In genomic region chrX:12441376-12442128, GRCh38 we compare ENCODE assay signal across 14 cellular contexts.
A peak's percentile ranks its signal among the peaks of the same experiment; 100 is the strongest.
DNase-seq lines count a peak whose midpoint lies in the region; ATAC-seq, FAIRE-seq and TF ChIP-seq lines count a peak whose summit lies in the region.
"Had no signal": no experiment of that assay in that cellular context is flagged by ENCODE, and none has a peak within 500 bp of the region (broad histone marks: within the 10 kb centered on the region; RNA-seq: fewer than 3 reads in every experiment).

No MANE protein-coding gene starts in this region.

- no peak overlapping the region for H3K4me3 ChIP-seq in IMR-90 (ENCODE audit: insufficient read depth, low read depth, low read length)
- H3K4me3 ChIP-seq in GM12878: no peak overlapping the region
- H3K4me3 ChIP-seq in kidney epithelial cell (ENCODE audit: low read depth, low read length): no peak overlapping the region
- H3K4me3 ChIP-seq: esophagus squamous epithelium had no signal

- H3K36me3 ChIP-seq in IMR-90 (ENCODE audit: control insufficient read depth, insufficient read depth, low read length) (no peaks in the 10 kb centered on the region), GM12878 (ENCODE audit: control insufficient read depth in 2 of 2, insufficient read depth in 2 of 2, low read length in 1 of 2) (no peaks in the 10 kb centered on the region), kidney epithelial cell (ENCODE audit: control insufficient read depth, insufficient read depth, low read length) (no peaks in the 10 kb centered on the region)
- H3K36me3 ChIP-seq: esophagus squamous epithelium had no signal

- peak overlapping the region; percentile 57; the same call in 1 of the 2 replicates for H2BK120ac ChIP-seq in IMR-90 (ENCODE audit: low read depth, low read length)

- no peak overlapping the region for H2AK5ac ChIP-seq in IMR-90 (ENCODE audit: low read depth, low read length)

- FAIRE-seq in GM12878 (lab: Jason Lieb, UNC) (peak; percentile 31), GM12891 (lab: Jason Lieb, UNC) (no peak)
- FAIRE-seq: colon had no signal

- no peaks in the 10 kb centered on the region for H3K79me1 ChIP-seq in IMR-90 (ENCODE audit: low read depth in 1 of 2, low read length in 2 of 2)

- WGBS in IMR-90 (ENCODE audit: extremely low coverage in 2 of 2, insufficient read length in 1 of 2), 2 experiments: no CpG with 5 or more reads among the region's 3 CpGs
- 29% methylated on average over 3 of the region's 3 CpGs for WGBS in GM12878 (ENCODE audit: insufficient coverage, insufficient replicate concordance, low lambda C conversion rate, missing lambda C conversion rate)

- in situ Hi-C loops in IMR-90 (cut with MboI; ENCODE audit: low sequenced_read_pairs): no loop called here
- in situ Hi-C loops in GM12878 (cut with MboI): no loop called here

- no peak overlapping the region; the same call in 1 of the 2 replicates for H2BK20ac ChIP-seq in IMR-90 (ENCODE audit: low read depth, low read length)

- dilution Hi-C loops in IMR-90 (cut with HindIII; ENCODE audit: low sequenced_read_pairs, unreplicated experiment): no loop called here

- POLR2A ChIA-PET in IMR-90 (lab: Charles Lee; ENCODE audit: unreplicated experiment): no interaction called here
- POLR2A ChIA-PET in GM12878 (lab: Charles Lee): no interaction called here
- POLR2A ChIA-PET in HEK293T (lab: Yijun Ruan, JAX): no interaction called here
- POLR2A ChIA-PET in GM10248 (lab: Yijun Ruan, JAX): no interaction called here

- CTCF ChIA-PET in IMR-90 (lab: Yijun Ruan, JAX): interaction anchor here (0.6 to 1.1 kb wide), 2 partner anchors 46 to 70 kb away, joined by 3 read pairs; no protein-coding TSS in a partner anchor
- CTCF ChIA-PET in GM12878 (lab: Yijun Ruan, JAX): no interaction called here
- CTCF ChIA-PET in HEK293T (lab: Yijun Ruan, JAX): interaction anchor here (0.6 kb wide), 1 partner anchor 634 kb away, joined by 3 read pairs; no protein-coding TSS in a partner anchor
- CTCF ChIA-PET in GM10248 (lab: Yijun Ruan, JAX): no interaction called here

- H2AK9ac ChIP-seq in IMR-90 (replicated peaks; ENCODE audit: low read depth, low read length, poor library complexity): no peak overlapping the region

- TF ChIP-seq CTCF in AG09319 (IDR thresholded peaks at IDR 0.05; ENCODE audit: low read depth, low read length) (peak; percentile 5), IMR-90 (conservative IDR thresholded peaks at IDR 0.05; ENCODE audit: low read depth, low read length) (0 out of 2 replicates have a peak, but pooled peaks have one; percentile 29), GM12878 (IDR thresholded peaks at IDR 0.05 in 2 of 3, conservative IDR thresholded peaks at IDR 0.05 in 1 of 3; ENCODE audit: control insufficient read depth in 2 of 3, extremely low read depth in 1 of 3, insufficient read depth in 1 of 3, low read depth in 3 of 3, low read length in 3 of 3) (no peak), kidney epithelial cell (IDR thresholded peaks at IDR 0.05; ENCODE audit: insufficient read depth, low read length, poor library complexity, severe bottlenecking) (peak; percentile 7), GM10248 (IDR thresholded peaks at IDR 0.05; ENCODE audit: control extremely low read depth, extremely low read depth, low read depth, missing control alignments) (no peak)

- H3K9me3 ChIP-seq in IMR-90 (ENCODE audit: control insufficient read depth, insufficient read depth, low read length): no peaks in the 10 kb centered on the region
- H3K9me3 ChIP-seq in GM12878 (replicated peaks; ENCODE audit: control insufficient read depth, insufficient read depth, low read length): no peaks in the 10 kb centered on the region; the same call in 2 of the 3 replicates
- H3K9me3 ChIP-seq: esophagus squamous epithelium had no signal

- TF ChIP-seq EP300 in GM12878 (IDR thresholded peaks at IDR 0.05; ENCODE audit: borderline replicate concordance in 1 of 2, control insufficient read depth in 1 of 2, low read depth in 2 of 2, low read length in 2 of 2): no peak

- H3K4ac ChIP-seq in IMR-90 (ENCODE audit: low read depth, low read length): peak overlapping the region; percentile 33

- no peak overlapping the region for H4K5ac ChIP-seq in IMR-90 (ENCODE audit: low read depth, low read length)

- RAD21 ChIA-PET in GM12878 (lab: Charles Lee; ENCODE audit: unreplicated experiment): no interaction called here

- H3K4me1 ChIP-seq in IMR-90 (ENCODE audit: control insufficient read depth, insufficient read depth, low read length) (no peaks in the 10 kb centered on the region), GM12878 (ENCODE audit: control insufficient read depth, insufficient read depth, low read length) (0 out of 2 replicates have a peak, but pooled peaks cover 3% of the 10 kb centered on the region)
- H3K4me1 ChIP-seq: esophagus squamous epithelium had no signal

- H3K56ac ChIP-seq in IMR-90 (ENCODE audit: extremely low read depth, insufficient read depth, low read length): no peak overlapping the region

- H3K4me2 ChIP-seq in IMR-90 (ENCODE audit: low read depth, low read length): no peak overlapping the region
- no peak overlapping the region for H3K4me2 ChIP-seq in GM12878 (ENCODE audit: control insufficient read depth, insufficient read depth)

- H4K20me1 ChIP-seq in IMR-90 (ENCODE audit: insufficient read depth, low read length) (no peaks in the 10 kb centered on the region), GM12878 (ENCODE audit: control insufficient read depth, insufficient read depth) (no peaks in the 10 kb centered on the region)

- H3K9ac ChIP-seq in IMR-90 (ENCODE audit: low read depth, low read length) (no peak overlapping the region), GM12878 (ENCODE audit: control insufficient read depth, insufficient read depth, low read length) (no peak overlapping the region)

- no peak overlapping the region for H4K91ac ChIP-seq in IMR-90 (ENCODE audit: insufficient read depth, low read depth, low read length)

- H2BK5ac ChIP-seq in IMR-90 (ENCODE audit: low read depth, low read length, poor library complexity, severe bottlenecking): peak overlapping the region; percentile 42

- no peak overlapping the region for H3K14ac ChIP-seq in IMR-90 (replicated peaks; ENCODE audit: low read depth, low read length)

- no peak overlapping the region for H2BK15ac ChIP-seq in IMR-90 (ENCODE audit: low read depth, low read length)

- no peak overlapping the region for H3K18ac ChIP-seq in IMR-90 (ENCODE audit: low read depth, low read length)

- TF ChIP-seq RAD21 in IMR-90 (IDR thresholded peaks at IDR 0.05; ENCODE audit: low read length) (0 out of 2 replicates have a peak, but pooled peaks have one; percentile 12), GM12878 (IDR thresholded peaks at IDR 0.05; ENCODE audit: insufficient read depth, low read depth, low read length) (no peak)

- DNase-seq in AG09319 (ENCODE audit: extremely low read depth, low read depth): peak; percentile 25
- DNase-seq in IMR-90: peak; percentile 87
- no peak for DNase-seq in GM12878 (ENCODE audit: low read depth, low spot score)
- no peak for DNase-seq in kidney epithelial cell (ENCODE audit: low read depth)
- no peak for DNase-seq in HEK293T (ENCODE audit: extremely low spot score)
- no peak for DNase-seq in GM10248 (ENCODE audit: extremely low spot score)
- no peak for DNase-seq in GM12891 (ENCODE audit: insufficient read length, low spot score)
- DNase-seq: activated naive CD4-positive, alpha-beta T cell treated with anti-CD3 and anti-CD28 coated beads, Interleukin-2, amount 50 U/mL, for 16 hours; CD4-positive, CD25-positive, alpha-beta regulatory T cell; esophagus squamous epithelium; NCI-H526 treated with DMSO at 0.1 percent for 48 hours; stimulated activated naive CD8-positive, alpha-beta T cell treated with anti-CD3 and anti-CD28 coated beads, Interleukin-15, amount 100 ng/mL, for 72 hours had no signal

- H3K27ac ChIP-seq in IMR-90 (ENCODE audit: insufficient read depth, low read length) (no peak overlapping the region), GM12878 (ENCODE audit: control insufficient read depth, insufficient read depth) (no peak overlapping the region)
- H3K27ac ChIP-seq: esophagus squamous epithelium had no signal

- peak overlapping the region in 1 of 2 experiments; percentile 56; a peak in 2 of 4 replicates for H4K8ac ChIP-seq in IMR-90 (ENCODE audit: low read depth in 2 of 2, low read length in 2 of 2)

- H3K9me1 ChIP-seq in IMR-90 (ENCODE audit: insufficient read depth, low read length): no peaks in the 10 kb centered on the region

- intact Hi-C loops in IMR-90 (cut with micrococcal nuclease) (no loop called here), GM12878 (cut with micrococcal nuclease; ENCODE audit: unreplicated experiment) (loop anchor here (5.0 kb wide), 1 partner anchor 126 kb away; no protein-coding TSS in a partner anchor)

- no peaks in the 10 kb centered on the region for H3K79me2 ChIP-seq in GM12878 (ENCODE audit: control insufficient read depth, insufficient read depth, low read length)

- H3K23ac ChIP-seq in IMR-90 (ENCODE audit: low read depth, low read length): no peak overlapping the region

- H2AFZ ChIP-seq in IMR-90 (replicated peaks; ENCODE audit: low read length, poor library complexity) (no peak overlapping the region), GM12878 (ENCODE audit: control insufficient read depth, low read depth, low read length) (no peak overlapping the region)

- SMC1A ChIA-PET in GM12878 (lab: Charles Lee; ENCODE audit: uncharacterized antibody, unreplicated experiment): no interaction called here

- TF ChIP-seq POLR2A in IMR-90 (IDR thresholded peaks at IDR 0.05; ENCODE audit: low read depth, low read length): no peak
- no peak for TF ChIP-seq POLR2A in GM12878 (IDR thresholded peaks at IDR 0.05; ENCODE audit: low read depth, low read length)
- no peak for TF ChIP-seq POLR2A in GM12891 (IDR thresholded peaks at IDR 0.05; ENCODE audit: low read depth, low read length)

- BruUV-seq in IMR-90 (replicated peaks; lab: Mats Ljungman, UMichigan) (no TSS peak), GM12878 (replicated peaks; lab: Mats Ljungman, UMichigan) (no TSS peak)

- peak; percentile 81 for ATAC-seq in IMR-90 (ENCODE audit: low read depth)
- ATAC-seq in GM12878: no peak
- no peak for ATAC-seq in GM21528 (IDR thresholded peaks at IDR 0.05; ENCODE audit: low FRiP score, unreplicated experiment)
- ATAC-seq: stimulated activated naive CD8-positive, alpha-beta T cell treated with anti-CD3 and anti-CD28 coated beads, Interleukin-15, amount 100 ng/mL, for 72 hours had no signal

- no peaks in the 10 kb centered on the region for H3K27me3 ChIP-seq in IMR-90 (ENCODE audit: control insufficient read depth, insufficient read depth, low read length)
- H3K27me3 ChIP-seq in GM12878 (replicated peaks in 1 of 2; ENCODE audit: control insufficient read depth in 2 of 2, insufficient read depth in 2 of 2, low read length in 1 of 2): peaks cover 1 to 7% of the 10 kb centered on the region in 2 experiments; a peak in 3 of 4 replicates
- no peaks in the 10 kb centered on the region for H3K27me3 ChIP-seq in kidney epithelial cell (ENCODE audit: control insufficient read depth, insufficient read depth, low read length)
- H3K27me3 ChIP-seq: esophagus squamous epithelium had no signal

TF ChIP-seq in IMR-90, 13 proteins besides CTCF, POLR2A, EP300 and RAD21 (continues in another document):
- TF ChIP-seq NFE2L2 (IDR thresholded peaks at IDR 0.05; ENCODE audit: low read depth, low read length): no peak

TF ChIP-seq in GM12878, 131 proteins besides CTCF, POLR2A, EP300 and RAD21 (continues in another document):
- TF ChIP-seq EED (IDR thresholded peaks at IDR 0.05; ENCODE audit: low read depth): no peak

TF ChIP-seq in HEK293T, 16 proteins besides CTCF, POLR2A, EP300 and RAD21 (continues in another document):
- no peak for TF ChIP-seq SUZ12 (IDR thresholded peaks at IDR 0.05)

Comparison
In these comparisons a context has a peak if more than half of its experiments do, and no peak if none do; other contexts are left out.
1. DNase-seq: peak in AG09319 (single experiment) and IMR-90 (single experiment); none in GM12878 (single experiment), kidney epithelial cell (single experiment), HEK293T (single experiment), GM10248 (single experiment) and GM12891 (single experiment).
2. CTCF ChIP-seq: peak in AG09319 (single experiment), IMR-90 (single experiment) and kidney epithelial cell (single experiment); none in GM12878 (0 of 3) and GM10248 (single experiment).
3. CTCF ChIA-PET loops: an anchor here in IMR-90 (0.6 to 1.1 kb wide) and HEK293T (0.6 kb wide); none called in GM12878 and GM10248.